In the genomic region with DNA sequence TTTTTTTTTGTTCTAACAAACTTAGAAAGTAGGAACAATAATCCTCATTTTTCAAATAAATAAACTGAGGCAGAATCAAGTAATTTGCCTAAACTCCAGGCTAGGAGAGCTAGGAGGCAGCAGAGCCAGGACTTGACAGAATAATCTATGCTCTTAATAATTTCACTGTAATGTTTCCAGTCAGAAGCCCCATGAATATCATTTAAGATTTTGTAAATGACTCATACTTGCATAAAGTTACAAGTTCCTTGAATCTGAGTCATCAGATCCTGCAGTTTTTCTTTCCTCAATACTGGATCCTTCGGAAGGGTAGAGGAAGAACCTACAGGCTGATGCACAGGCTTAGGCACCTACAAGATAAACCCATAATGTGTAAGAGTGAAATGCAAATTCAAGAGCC, we compare ENCODE assay signal across 14 cellular contexts. TPM values are rescaled to one million over a fixed set of nuclear protein-coding genes. Genes with fewer than 3 reads are reported as not detected.
DNase-seq lines count a peak whose midpoint lies in the region; FAIRE-seq and TF ChIP-seq lines count a peak whose summit lies in the region.
"Had no signal": no experiment of that assay in that cellular context is flagged by ENCODE, and none has a peak within 500 bp of the region (broad histone marks: within the 10 kb centered on the region; RNA-seq: fewer than 3 reads in every experiment).

No MANE protein-coding gene starts in this region.

- no peaks in the 10 kb centered on the region for H3K9me3 ChIP-seq in astrocyte (ENCODE audit: insufficient read depth, low read depth, low read length)
- H3K9me3 ChIP-seq: BE2C, thyroid gland had no signal

- TF ChIP-seq CTCF in HFFc6 (IDR thresholded peaks at IDR 0.05) (no peak; the same call in 1 of the 2 replicates), astrocyte (IDR thresholded peaks at IDR 0.05; ENCODE audit: insufficient read depth, low read depth, low read length) (no peak)

- H3K36me3 Mint-ChIP-seq in HFFc6 (ENCODE audit: low read depth) (peaks cover 36% of the 10 kb centered on the region), astrocyte (ENCODE audit: low read depth, unreplicated experiment) (peaks cover 15% of the 10 kb centered on the region)

- peak; percentile 69 for FAIRE-seq in A204.1 (lab: Jason Lieb, UNC)
- peak; percentile 94 for FAIRE-seq in astrocyte (lab: Jason Lieb, UNC)

- H3K4me1 ChIP-seq in astrocyte (ENCODE audit: insufficient read depth, low read length): peaks cover 13% of the 10 kb centered on the region
- H3K4me1 ChIP-seq: BE2C, thyroid gland had no signal

- H3K4me1 Mint-ChIP-seq in HFFc6 (ENCODE audit: low read depth) (peaks cover 31% of the 10 kb centered on the region), astrocyte (ENCODE audit: low read depth, unreplicated experiment) (peaks cover 15% of the 10 kb centered on the region)

- H3K4me3 ChIP-seq in astrocyte (ENCODE audit: insufficient read depth, low read depth, low read length): no peak overlapping the region
- H3K4me3 ChIP-seq: thyroid gland had no signal

- H3K4me2 ChIP-seq in astrocyte (ENCODE audit: low read length): peak overlapping the region; percentile 53

- H3K27me3 ChIP-seq in astrocyte (ENCODE audit: insufficient read depth, low read length): no peaks in the 10 kb centered on the region
- H3K27me3 ChIP-seq: BE2C, thyroid gland had no signal

- peak overlapping the region; percentile 68 for H3K4me3 Mint-ChIP-seq in HFFc6
- H3K4me3 Mint-ChIP-seq in astrocyte (ENCODE audit: unreplicated experiment): no peak overlapping the region
- H3K4me3 Mint-ChIP-seq: activated naive CD4-positive, alpha-beta T cell treated with anti-CD3 and anti-CD28 coated beads, Interleukin-2, amount 50 U/mL, for 24 hours had no signal

- H3K9me3 Mint-ChIP-seq in HFFc6: no peaks in the 10 kb centered on the region
- no peaks in the 10 kb centered on the region for H3K9me3 Mint-ChIP-seq in astrocyte (ENCODE audit: unreplicated experiment)
- H3K9me3 Mint-ChIP-seq: activated naive CD4-positive, alpha-beta T cell treated with anti-CD3 and anti-CD28 coated beads, Interleukin-2, amount 50 U/mL, for 24 hours had no signal

- no peak overlapping the region for H2AFZ ChIP-seq in astrocyte (ENCODE audit: low read depth, low read length)

- H3K9ac ChIP-seq in astrocyte (ENCODE audit: low read length): no peak overlapping the region

- H3K27ac Mint-ChIP-seq in HFFc6 (peak overlapping the region; percentile 77), astrocyte (ENCODE audit: unreplicated experiment) (peak overlapping the region; percentile 80)
- H3K27ac Mint-ChIP-seq: activated naive CD4-positive, alpha-beta T cell treated with anti-CD3 and anti-CD28 coated beads, Interleukin-2, amount 50 U/mL, for 24 hours had no signal

- H4K20me1 ChIP-seq in astrocyte (ENCODE audit: insufficient read depth, low read length): no peaks in the 10 kb centered on the region

- peak overlapping the region; percentile 49 for H3K27ac ChIP-seq in astrocyte (ENCODE audit: low read depth, low read length)
- H3K27ac ChIP-seq: thyroid gland had no signal

- peaks cover 56% of the 10 kb centered on the region for H3K79me2 ChIP-seq in astrocyte (ENCODE audit: insufficient read depth, low read length)

- peaks cover 46% of the 10 kb centered on the region for H3K36me3 ChIP-seq in astrocyte (ENCODE audit: insufficient read depth, low read length)
- H3K36me3 ChIP-seq: BE2C had no signal

- H3K27me3 Mint-ChIP-seq in HFFc6 (ENCODE audit: insufficient read depth) (no peaks in the 10 kb centered on the region), astrocyte (ENCODE audit: low read depth, unreplicated experiment) (no peaks in the 10 kb centered on the region)
- H3K27me3 Mint-ChIP-seq: activated naive CD4-positive, alpha-beta T cell treated with anti-CD3 and anti-CD28 coated beads, Interleukin-2, amount 50 U/mL, for 24 hours had no signal

- DNase-seq in HFFc6: peak; percentile 68
- peak; percentile 86 for DNase-seq in astrocyte (ENCODE audit: low read depth)
- DNase-seq in glomerular visceral epithelial cell (ENCODE audit: extremely low spot score): peak; percentile 35
- DNase-seq in NCI-H2029 (lab: John Stamatoyannopoulos, UW): no peak
- DNase-seq in activated T-cell treated with anti-CD3 and anti-CD28 coated beads for 4 hours: no peak
- DNase-seq in DMS153 treated with DMSO at 0.1 percent for 48 hours (lab: John Stamatoyannopoulos, UW; ENCODE audit: unreplicated experiment): no peak
- DNase-seq in NOMO-1 treated with DMSO at 0.1 percent for 48 hours (lab: John Stamatoyannopoulos, UW; ENCODE audit: unreplicated experiment): no peak
- DNase-seq: activated CD4-positive, alpha-beta T cell treated with anti-CD3 and anti-CD28 coated beads, Interleukin-2, amount 50 U/mL, for 1 hour; BE2C; left ventricle myocardium superior; NCI-H510A; thyroid gland had no signal

RNA-seq across cellular contexts. Expression of gene CAPRIN2, which starts 29.0 kb away (rescaled TPM):
- 10 to 100 TPM; 13.3 to 21.4 (median 19.1) TPM for total RNA-seq in HFFc6 (2021; fragmentation: NEBNext Ultra II Directional; extraction: Animal tissue kit (Norgen Biotek cat#: 25700))
- 20.2 and 23.1 TPM in 2 replicates for total RNA-seq in astrocyte

RNA-seq across cellular contexts. Expression of gene IPO8, which starts 30.1 kb away (rescaled TPM):
- 10 to 100 TPM; 44.4 to 53.3 (median 44.7) TPM for total RNA-seq in HFFc6 (2021; fragmentation: NEBNext Ultra II Directional; extraction: Animal tissue kit (Norgen Biotek cat#: 25700))
- total RNA-seq in astrocyte: 39.2 and 41.0 TPM in 2 replicates

Comparison
In these comparisons a context has a peak if more than half of its experiments do, and no peak if none do; other contexts are left out.
1. DNase-seq: peak in HFFc6 (single experiment), astrocyte (single experiment) and glomerular visceral epithelial cell (single experiment); none in NCI-H2029 (single experiment), activated T-cell treated with anti-CD3 and anti-CD28 coated beads for 4 hours (single experiment), DMS153 treated with DMSO at 0.1 percent for 48 hours (single experiment) and NOMO-1 treated with DMSO at 0.1 percent for 48 hours (single experiment).